24 cellular contexts compared by ENCODE assay signal in the genomic region with DNA sequence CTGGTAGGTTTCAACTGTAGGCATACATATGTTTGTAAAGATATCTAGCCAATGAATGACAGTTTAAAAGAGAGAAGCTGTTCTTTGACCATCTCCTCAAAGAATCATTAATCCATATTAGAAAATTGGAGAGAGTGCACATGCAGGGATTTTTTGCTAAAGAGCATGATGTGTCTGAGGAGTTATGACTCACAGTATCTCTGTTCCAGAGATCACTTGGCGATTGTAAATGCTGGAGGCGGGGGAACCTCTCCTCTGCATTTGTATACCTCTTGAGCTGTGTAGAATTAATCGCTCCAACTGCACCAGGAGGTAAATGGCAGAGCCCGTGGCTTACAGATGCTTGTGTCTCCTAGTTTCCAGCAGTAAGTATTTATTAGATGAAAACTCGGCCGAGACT. TPM values are rescaled to one million over a fixed set of nuclear protein-coding genes. Genes with fewer than 3 reads are reported as not detected.
"Had no signal": no experiment of that assay in that cellular context is flagged by ENCODE, and none has a peak within 500 bp of the region (broad histone marks: within the 10 kb centered on the region; RNA-seq: fewer than 3 reads in every experiment).

No MANE protein-coding gene starts in this region.

- H3K27me3 Mint-ChIP-seq: activated naive CD4-positive, alpha-beta T cell treated with anti-CD3 and anti-CD28 coated beads, Interleukin-2, amount 10 ng/mL, durations not matched to agents 7 days and 5 days; activated naive CD8-positive, alpha-beta T cell treated with anti-CD3 and anti-CD28 coated beads, Interleukin-2, amount 50 U/mL, for 24 hours had no signal

- DNase-seq: activated CD4-positive, CD25-positive, alpha-beta regulatory T cell treated with anti-CD3 and anti-CD28 coated beads, Interleukin-2, amount 50 U/mL, for 72 hours; activated CD8-positive, alpha-beta memory T cell treated with anti-CD3 and anti-CD28 coated beads for 24 hours; activated CD8-positive, alpha-beta memory T cell treated with anti-CD3 and anti-CD28 coated beads, Interleukin-2, amount 50 U/mL, for 48 hours; activated effector memory CD4-positive, alpha-beta T cell treated with Interleukin-2 at 50 U/mL for 16 hours; activated naive CD4-positive, alpha-beta T cell treated with anti-CD3 and anti-CD28 coated beads, Interleukin-2, amount 10 ng/mL, durations not matched to agents 7 days and 5 days; activated naive CD8-positive, alpha-beta T cell treated with anti-CD3 and anti-CD28 coated beads, Interleukin-2, amount 50 U/mL, for 24 hours; activated T-cell treated with anti-CD3 and anti-CD28 coated beads, Interleukin-2, amount 50 U/mL, for 48 hours; anterior cingulate cortex; cortex of kidney; foreskin melanocyte; left lung; midbrain; sigmoid colon; stimulated activated CD4-positive, alpha-beta T cell treated with anti-CD3 and anti-CD28 coated beads, Interleukin-4, amount 100 ng/mL, for 24 hours; stomach had no signal

- H3K36me3 ChIP-seq: left lung, sigmoid colon, stomach, vagina had no signal

- H3K27ac ChIP-seq: left lung, parathyroid adenoma, sigmoid colon, stomach, vagina, VCaP had no signal

- H3K9me3 ChIP-seq: left lung, sigmoid colon, stomach, vagina had no signal

- H3K27me3 ChIP-seq: left lung, sigmoid colon, stomach, vagina had no signal

- ATAC-seq: activated naive CD8-positive, alpha-beta T cell treated with anti-CD3 and anti-CD28 coated beads, Interleukin-2, amount 50 U/mL, for 24 hours; esophagus mucosa; left lung; stimulated activated effector memory CD8-positive, alpha-beta T cell treated with anti-CD3 and anti-CD28 coated beads, Interleukin-12 subunit alpha, Interleukin-12 subunit beta, amount 100 ng/mL, for 72 hours had no signal

- H3K27ac Mint-ChIP-seq: activated naive CD4-positive, alpha-beta T cell treated with anti-CD3 and anti-CD28 coated beads, Interleukin-2, amount 10 ng/mL, durations not matched to agents 7 days and 5 days; activated naive CD8-positive, alpha-beta T cell treated with anti-CD3 and anti-CD28 coated beads, Interleukin-2, amount 50 U/mL, for 24 hours; nephron; stimulated activated effector memory CD8-positive, alpha-beta T cell treated with anti-CD3 and anti-CD28 coated beads, Interleukin-12 subunit alpha, Interleukin-12 subunit beta, amount 100 ng/mL, for 72 hours had no signal

- H3K4me1 Mint-ChIP-seq: activated naive CD4-positive, alpha-beta T cell treated with anti-CD3 and anti-CD28 coated beads, Interleukin-2, amount 10 ng/mL, durations not matched to agents 7 days and 5 days; activated naive CD8-positive, alpha-beta T cell treated with anti-CD3 and anti-CD28 coated beads, Interleukin-2, amount 50 U/mL, for 24 hours; nephron; stimulated activated effector memory CD8-positive, alpha-beta T cell treated with anti-CD3 and anti-CD28 coated beads, Interleukin-12 subunit alpha, Interleukin-12 subunit beta, amount 100 ng/mL, for 72 hours had no signal

- H3K4me1 ChIP-seq: left lung, parathyroid adenoma, sigmoid colon, stomach, vagina had no signal

- H3K36me3 Mint-ChIP-seq: activated naive CD4-positive, alpha-beta T cell treated with anti-CD3 and anti-CD28 coated beads, Interleukin-2, amount 10 ng/mL, durations not matched to agents 7 days and 5 days; stimulated activated effector memory CD8-positive, alpha-beta T cell treated with anti-CD3 and anti-CD28 coated beads, Interleukin-12 subunit alpha, Interleukin-12 subunit beta, amount 100 ng/mL, for 72 hours had no signal

- H3K9me3 Mint-ChIP-seq: activated naive CD4-positive, alpha-beta T cell treated with anti-CD3 and anti-CD28 coated beads, Interleukin-2, amount 10 ng/mL, durations not matched to agents 7 days and 5 days; activated naive CD8-positive, alpha-beta T cell treated with anti-CD3 and anti-CD28 coated beads, Interleukin-2, amount 50 U/mL, for 24 hours; nephron had no signal

- H3K4me3 ChIP-seq: left lung, sigmoid colon, stomach, vagina had no signal

- H3K4me3 Mint-ChIP-seq: activated naive CD4-positive, alpha-beta T cell treated with anti-CD3 and anti-CD28 coated beads, Interleukin-2, amount 10 ng/mL, durations not matched to agents 7 days and 5 days; activated naive CD8-positive, alpha-beta T cell treated with anti-CD3 and anti-CD28 coated beads, Interleukin-2, amount 50 U/mL, for 24 hours; nephron; stimulated activated effector memory CD8-positive, alpha-beta T cell treated with anti-CD3 and anti-CD28 coated beads, Interleukin-12 subunit alpha, Interleukin-12 subunit beta, amount 100 ng/mL, for 72 hours had no signal

RNA-seq across cellular contexts. Expression of a gene that starts 3.7 kb away (rescaled TPM):
- total RNA-seq: esophagus mucosa, kidney epithelial cell, left lung, lung microvascular endothelial cell, sigmoid colon, stomach, temporal lobe, vagina had no signal
- polyA plus RNA-seq: sigmoid colon, stomach had no signal

RNA-seq across cellular contexts. Expression of a gene that starts 41.6 kb away (rescaled TPM):
- total RNA-seq: esophagus mucosa, kidney epithelial cell, left lung, lung microvascular endothelial cell, sigmoid colon, stomach, temporal lobe, vagina had no signal
- polyA plus RNA-seq: sigmoid colon, stomach had no signal

RNA-seq across cellular contexts. Expression of a gene that starts 56.7 kb away (rescaled TPM):
- total RNA-seq: esophagus mucosa, kidney epithelial cell, left lung, lung microvascular endothelial cell, sigmoid colon, stomach, temporal lobe, vagina had no signal
- polyA plus RNA-seq: stomach had no signal
